In the genomic region with DNA sequence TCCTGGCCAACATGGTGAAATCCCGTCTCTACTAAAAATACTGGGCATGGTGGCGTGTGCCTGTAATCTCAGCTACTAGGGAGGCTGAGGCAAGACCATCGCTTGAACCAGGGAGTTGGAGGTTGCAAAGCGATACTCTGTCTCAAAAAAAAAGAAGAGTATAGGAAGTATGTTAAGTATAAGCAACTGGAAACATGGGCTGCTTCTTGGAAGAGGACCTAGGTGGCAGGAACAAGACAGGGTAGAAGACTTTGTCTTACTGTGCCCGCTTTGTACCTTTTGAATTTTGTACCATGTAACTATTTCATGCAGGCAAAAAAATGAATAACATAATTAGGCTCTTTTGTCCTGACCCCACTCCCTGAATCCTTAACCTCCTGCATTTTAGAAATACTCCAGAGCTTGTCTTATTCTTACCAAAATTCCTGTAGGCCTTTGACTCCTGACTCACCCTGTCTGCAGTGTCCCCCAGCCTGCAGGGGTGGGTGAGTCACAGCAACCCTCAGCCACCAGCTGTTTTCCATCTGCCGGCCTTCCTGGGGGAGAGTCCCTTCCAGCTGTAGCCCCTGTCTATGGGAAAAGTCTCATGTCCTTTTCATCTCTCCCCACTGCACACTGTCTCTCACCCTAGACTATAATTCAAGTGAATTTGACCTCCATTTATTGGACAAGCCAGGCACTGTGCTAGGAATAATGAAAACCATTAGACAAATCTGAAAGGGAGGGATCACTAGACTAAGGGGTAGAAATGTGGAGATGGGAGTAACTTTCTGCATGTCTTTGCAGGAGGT, we compare ENCODE assay signal across 1 cellular context.
A peak's percentile ranks its signal among the peaks of the same experiment; 100 is the strongest.
TF ChIP-seq lines count a peak whose summit lies in the region.

No MANE protein-coding gene starts in this region.

TF ChIP-seq in HEK293, 187 proteins besides CTCF, POLR2A, EP300 and RAD21 (continued from another document):
- TF ChIP-seq, protein P1, sequence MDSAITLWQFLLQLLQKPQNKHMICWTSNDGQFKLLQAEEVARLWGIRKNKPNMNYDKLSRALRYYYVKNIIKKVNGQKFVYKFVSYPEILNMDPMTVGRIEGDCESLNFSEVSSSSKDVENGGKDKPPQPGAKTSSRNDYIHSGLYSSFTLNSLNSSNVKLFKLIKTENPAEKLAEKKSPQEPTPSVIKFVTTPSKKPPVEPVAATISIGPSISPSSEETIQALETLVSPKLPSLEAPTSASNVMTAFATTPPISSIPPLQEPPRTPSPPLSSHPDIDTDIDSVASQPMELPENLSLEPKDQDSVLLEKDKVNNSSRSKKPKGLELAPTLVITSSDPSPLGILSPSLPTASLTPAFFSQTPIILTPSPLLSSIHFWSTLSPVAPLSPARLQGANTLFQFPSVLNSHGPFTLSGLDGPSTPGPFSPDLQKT (IDR thresholded peaks at IDR 0.05; ENCODE audit: borderline replicate concordance, low read depth, low read length), result no peak
- TF ChIP-seq ZNF302 (tag by site-specific recombination; IDR thresholded peaks at IDR 0.05; ENCODE audit: low read depth), result no peak
- TF ChIP-seq ZBTB1 (tag by site-specific recombination; IDR thresholded peaks at IDR 0.05), result no peak
- no peak for TF ChIP-seq ZNF664 (tag by site-specific recombination; IDR thresholded peaks at IDR 0.05)
- no peak for TF ChIP-seq SP3 (tag by site-specific recombination; IDR thresholded peaks at IDR 0.05)
- no peak for TF ChIP-seq ZFHX2 (tag by site-specific recombination; conservative IDR thresholded peaks at IDR 0.05)
- no peak for TF ChIP-seq ZNF366 (tag by site-specific recombination; conservative IDR thresholded peaks at IDR 0.05)
- TF ChIP-seq, protein P2, sequence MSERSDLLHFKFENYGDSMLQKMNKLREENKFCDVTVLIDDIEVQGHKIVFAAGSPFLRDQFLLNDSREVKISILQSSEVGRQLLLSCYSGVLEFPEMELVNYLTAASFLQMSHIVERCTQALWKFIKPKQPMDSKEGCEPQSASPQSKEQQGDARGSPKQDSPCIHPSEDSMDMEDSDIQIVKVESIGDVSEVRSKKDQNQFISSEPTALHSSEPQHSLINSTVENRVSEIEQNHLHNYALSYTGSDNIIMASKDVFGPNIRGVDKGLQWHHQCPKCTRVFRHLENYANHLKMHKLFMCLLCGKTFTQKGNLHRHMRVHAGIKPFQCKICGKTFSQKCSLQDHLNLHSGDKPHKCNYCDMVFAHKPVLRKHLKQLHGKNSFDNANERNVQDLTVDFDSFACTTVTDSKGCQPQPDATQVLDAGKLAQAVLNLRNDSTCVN (tag by site-specific recombination; optimal IDR thresholded peaks at IDR 0.05), result no peak
- no peak for TF ChIP-seq KLF16 (tag by site-specific recombination; IDR thresholded peaks at IDR 0.05)
- TF ChIP-seq ZNF146 (tag by site-specific recombination; IDR thresholded peaks at IDR 0.05), result no peak
- TF ChIP-seq ZIC2 (tag by site-specific recombination; IDR thresholded peaks at IDR 0.05), result peak; percentile 77
- TF ChIP-seq ZFP37 (tag by site-specific recombination; IDR thresholded peaks at IDR 0.05), result 0 out of 2 replicates have a peak, but pooled peaks have one; percentile 31
- TF ChIP-seq ZSCAN23 (tag by site-specific recombination; IDR thresholded peaks at IDR 0.05), result no peak
- TF ChIP-seq, protein P3, sequence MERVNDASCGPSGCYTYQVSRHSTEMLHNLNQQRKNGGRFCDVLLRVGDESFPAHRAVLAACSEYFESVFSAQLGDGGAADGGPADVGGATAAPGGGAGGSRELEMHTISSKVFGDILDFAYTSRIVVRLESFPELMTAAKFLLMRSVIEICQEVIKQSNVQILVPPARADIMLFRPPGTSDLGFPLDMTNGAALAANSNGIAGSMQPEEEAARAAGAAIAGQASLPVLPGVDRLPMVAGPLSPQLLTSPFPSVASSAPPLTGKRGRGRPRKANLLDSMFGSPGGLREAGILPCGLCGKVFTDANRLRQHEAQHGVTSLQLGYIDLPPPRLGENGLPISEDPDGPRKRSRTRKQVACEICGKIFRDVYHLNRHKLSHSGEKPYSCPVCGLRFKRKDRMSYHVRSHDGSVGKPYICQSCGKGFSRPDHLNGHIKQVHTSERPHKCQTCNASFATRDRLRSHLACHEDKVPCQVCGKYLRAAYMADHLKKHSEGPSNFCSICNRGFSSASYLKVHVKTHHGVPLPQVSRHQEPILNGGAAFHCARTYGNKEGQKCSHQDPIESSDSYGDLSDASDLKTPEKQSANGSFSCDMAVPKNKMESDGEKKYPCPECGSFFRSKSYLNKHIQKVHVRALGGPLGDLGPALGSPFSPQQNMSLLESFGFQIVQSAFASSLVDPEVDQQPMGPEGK (tag by site-specific recombination; IDR thresholded peaks at IDR 0.05), result 0 out of 2 replicates have a peak, but pooled peaks have one; percentile 16
- peak; percentile 91 for TF ChIP-seq GLIS1 (tag by site-specific recombination; IDR thresholded peaks at IDR 0.05)
- TF ChIP-seq SCRT2 (tag by site-specific recombination; IDR thresholded peaks at IDR 0.05), result no peak
- no peak for TF ChIP-seq ZNF473 (tag by site-specific recombination; IDR thresholded peaks at IDR 0.05)
- no peak for TF ChIP-seq ZNF623 (tag by site-specific recombination; IDR thresholded peaks at IDR 0.05)
- no peak for TF ChIP-seq ZNF548 (tag by site-specific recombination; IDR thresholded peaks at IDR 0.05)
- no peak for TF ChIP-seq ZNF837 (tag by site-specific recombination; IDR thresholded peaks at IDR 0.05)
- TF ChIP-seq ZBTB20 (tag by site-specific recombination; IDR thresholded peaks at IDR 0.05), result no peak
- no peak for TF ChIP-seq EGR2 (tag by site-specific recombination; IDR thresholded peaks at IDR 0.05; ENCODE audit: low read depth)
- no peak for TF ChIP-seq ZNF658 (tag by site-specific recombination; IDR thresholded peaks at IDR 0.05)
- TF ChIP-seq, protein P4, sequence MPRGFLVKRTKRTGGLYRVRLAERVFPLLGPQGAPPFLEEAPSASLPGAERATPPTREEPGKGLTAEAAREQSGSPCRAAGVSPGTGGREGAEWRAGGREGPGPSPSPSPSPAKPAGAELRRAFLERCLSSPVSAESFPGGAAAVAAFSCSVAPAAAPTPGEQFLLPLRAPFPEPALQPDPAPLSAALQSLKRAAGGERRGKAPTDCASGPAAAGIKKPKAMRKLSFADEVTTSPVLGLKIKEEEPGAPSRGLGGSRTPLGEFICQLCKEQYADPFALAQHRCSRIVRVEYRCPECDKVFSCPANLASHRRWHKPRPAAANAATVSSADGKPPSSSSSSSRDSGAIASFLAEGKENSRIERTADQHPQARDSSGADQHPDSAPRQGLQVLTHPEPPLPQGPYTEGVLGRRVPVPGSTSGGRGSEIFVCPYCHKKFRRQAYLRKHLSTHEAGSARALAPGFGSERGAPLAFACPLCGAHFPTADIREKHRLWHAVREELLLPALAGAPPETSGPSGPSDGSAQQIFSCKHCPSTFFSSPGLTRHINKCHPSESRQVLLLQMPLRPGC (tag by site-specific recombination; IDR thresholded peaks at IDR 0.05), result no peak; the same call in 1 of the 2 replicates
- TF ChIP-seq SP7 (tag by site-specific recombination; IDR thresholded peaks at IDR 0.05), result peak; percentile 54
- no peak for TF ChIP-seq GFI1B (tag by site-specific recombination; IDR thresholded peaks at IDR 0.05)
- TF ChIP-seq, protein P5, sequence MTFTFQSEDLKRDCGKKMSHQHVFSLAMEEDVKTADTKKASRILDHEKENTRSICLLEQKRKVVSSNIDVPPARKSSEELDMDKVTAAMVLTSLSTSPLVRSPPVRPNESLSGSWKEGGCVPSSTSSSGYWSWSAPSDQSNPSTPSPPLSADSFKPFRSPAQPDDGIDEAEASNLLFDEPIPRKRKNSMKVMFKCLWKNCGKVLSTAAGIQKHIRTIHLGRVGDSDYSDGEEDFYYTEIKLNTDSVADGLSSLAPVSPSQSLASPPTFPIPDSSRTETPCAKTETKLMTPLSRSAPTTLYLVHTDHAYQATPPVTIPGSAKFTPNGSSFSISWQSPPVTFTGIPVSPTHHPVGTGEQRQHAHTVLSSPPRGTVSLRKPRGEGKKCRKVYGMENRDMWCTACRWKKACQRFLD (tag by site-specific recombination; IDR thresholded peaks at IDR 0.05), result no peak
- peak; percentile 39; the same call in 1 of the 2 replicates for TF ChIP-seq GLIS2 (tag by site-specific recombination; IDR thresholded peaks at IDR 0.05)
- TF ChIP-seq, protein P6, sequence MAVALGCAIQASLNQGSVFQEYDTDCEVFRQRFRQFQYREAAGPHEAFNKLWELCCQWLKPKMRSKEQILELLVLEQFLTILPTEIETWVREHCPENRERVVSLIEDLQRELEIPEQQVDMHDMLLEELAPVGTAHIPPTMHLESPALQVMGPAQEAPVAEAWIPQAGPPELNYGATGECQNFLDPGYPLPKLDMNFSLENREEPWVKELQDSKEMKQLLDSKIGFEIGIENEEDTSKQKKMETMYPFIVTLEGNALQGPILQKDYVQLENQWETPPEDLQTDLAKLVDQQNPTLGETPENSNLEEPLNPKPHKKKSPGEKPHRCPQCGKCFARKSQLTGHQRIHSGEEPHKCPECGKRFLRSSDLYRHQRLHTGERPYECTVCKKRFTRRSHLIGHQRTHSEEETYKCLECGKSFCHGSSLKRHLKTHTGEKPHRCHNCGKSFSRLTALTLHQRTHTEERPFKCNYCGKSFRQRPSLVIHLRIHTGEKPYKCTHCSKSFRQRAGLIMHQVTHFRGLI (tag by site-specific recombination; IDR thresholded peaks at IDR 0.05), result no peak
